22 cellular contexts compared by ENCODE assay signal in genomic region chr18:23710946-23711345, GRCh38. TPM values are rescaled to one million over a fixed set of nuclear protein-coding genes. Genes with fewer than 3 reads are reported as not detected.
"Had no signal": no experiment of that assay in that cellular context is flagged by ENCODE, and none has a peak within 500 bp of the region (broad histone marks: within the 10 kb centered on the region; RNA-seq: fewer than 3 reads in every experiment).

No MANE protein-coding gene starts in this region.

- H3K4me1 ChIP-seq: lower lobe of right lung, neural progenitor cell, psoas muscle, sigmoid colon, spleen, thyroid gland had no signal

- H3K4me1 Mint-ChIP-seq: mesothelial cell of epicardium, nephron, neural progenitor cell had no signal

- DNase-seq: dorsolateral prefrontal cortex; effector CD4-positive, alpha-beta T cell; head of caudate nucleus; left cardiac atrium; left ventricle myocardium inferior; lower lobe of right lung; naive thymus-derived CD4-positive, alpha-beta T cell; posterior cingulate gyrus; psoas muscle; right cardiac atrium; sigmoid colon; spleen; stimulated activated CD4-positive, alpha-beta T cell treated with anti-CD3 and anti-CD28 coated beads, Interleukin-4, amount 100 ng/mL, for 1 hour; stimulated activated CD8-positive, alpha-beta memory T cell treated with anti-CD3 and anti-CD28 coated beads, Interleukin-4, amount 100 ng/mL, for 48 hours; stimulated activated naive CD4-positive, alpha-beta T cell; stimulated activated naive CD8-positive, alpha-beta T cell treated with anti-CD3 and anti-CD28 coated beads, Interleukin-15, amount 100 ng/mL, for 72 hours; thyroid gland had no signal

- H3K36me3 Mint-ChIP-seq: neural progenitor cell, type B pancreatic cell had no signal

- H3K4me3 Mint-ChIP-seq: mesothelial cell of epicardium; naive thymus-derived CD4-positive, alpha-beta T cell; nephron; neural progenitor cell; stimulated activated naive CD8-positive, alpha-beta T cell treated with anti-CD3 and anti-CD28 coated beads, Interleukin-15, amount 100 ng/mL, for 72 hours; type B pancreatic cell had no signal

- H3K27ac ChIP-seq: dorsolateral prefrontal cortex, left ventricle myocardium inferior, neural progenitor cell, psoas muscle, sigmoid colon, spleen, thyroid gland had no signal

- H3K9me3 ChIP-seq: psoas muscle, thyroid gland had no signal

- H3K27ac Mint-ChIP-seq: mesothelial cell of epicardium; naive thymus-derived CD4-positive, alpha-beta T cell; nephron; neural progenitor cell; stimulated activated naive CD8-positive, alpha-beta T cell treated with anti-CD3 and anti-CD28 coated beads, Interleukin-15, amount 100 ng/mL, for 72 hours; type B pancreatic cell had no signal

- H3K27me3 ChIP-seq: dorsolateral prefrontal cortex, neural progenitor cell, sigmoid colon, spleen, thyroid gland had no signal

- H3K4me3 ChIP-seq: dorsolateral prefrontal cortex, left ventricle myocardium inferior, lower lobe of right lung, neural progenitor cell, psoas muscle, sigmoid colon, spleen, thyroid gland had no signal

- H3K9me3 Mint-ChIP-seq: neural progenitor cell had no signal

- ATAC-seq: naive thymus-derived CD4-positive, alpha-beta T cell; psoas muscle; right cardiac atrium; stimulated activated naive CD8-positive, alpha-beta T cell treated with anti-CD3 and anti-CD28 coated beads, Interleukin-15, amount 100 ng/mL, for 72 hours had no signal

- H3K36me3 ChIP-seq: left ventricle myocardium inferior, lower lobe of right lung, neural progenitor cell, sigmoid colon, spleen, thyroid gland had no signal

- H3K27me3 Mint-ChIP-seq: stimulated activated naive CD8-positive, alpha-beta T cell treated with anti-CD3 and anti-CD28 coated beads, Interleukin-15, amount 100 ng/mL, for 72 hours; type B pancreatic cell had no signal

RNA-seq across cellular contexts. Expression of gene LAMA3, which starts 21.7 kb away (rescaled TPM):
- total RNA-seq: osteocyte had no signal

RNA-seq across cellular contexts. Expression of gene ANKRD29, which starts 48.2 kb away (rescaled TPM):
- total RNA-seq: osteocyte had no signal
